21 cellular contexts compared by ENCODE assay signal in genomic region chr5:5266296-5266695, GRCh38.
A peak's percentile ranks its signal among the peaks of the same experiment; 100 is the strongest.
DNase-seq lines count a peak whose midpoint lies in the region; ATAC-seq, FAIRE-seq and TF ChIP-seq lines count a peak whose summit lies in the region.
"Had no signal": no experiment of that assay in that cellular context is flagged by ENCODE, and none has a peak within 500 bp of the region (broad histone marks: within the 10 kb centered on the region; RNA-seq: fewer than 3 reads in every experiment).

No MANE protein-coding gene starts in this region.

- H3K27ac ChIP-seq in GM23338 (ENCODE audit: low read depth) (no peak overlapping the region), right lobe of liver (no peak overlapping the region)
- H3K27ac ChIP-seq: A549, GM23248 had no signal

- H3K27me3 ChIP-seq in GM23338 (ENCODE audit: insufficient read depth) (no peaks in the 10 kb centered on the region), bronchial epithelial cell (ENCODE audit: control insufficient read depth, insufficient read depth, low read length) (no peaks in the 10 kb centered on the region), right lobe of liver (no peaks in the 10 kb centered on the region)

- H3K4me3 Mint-ChIP-seq in GM23338: no peak overlapping the region
- no peak overlapping the region for H3K4me3 Mint-ChIP-seq in activated T-cell treated with anti-CD3 and anti-CD28 coated beads, Interleukin-2, amount 50 U/mL, for 24 hours
- H3K4me3 Mint-ChIP-seq: CD4-positive, alpha-beta memory T cell had no signal

- H3K4me3 ChIP-seq in GM23338 (no peak overlapping the region), bronchial epithelial cell (ENCODE audit: low read depth, low read length) (no peak overlapping the region), fibroblast of the aortic adventitia (ENCODE audit: low read depth, low read length) (no peak overlapping the region), right lobe of liver (no peak overlapping the region)
- H3K4me3 ChIP-seq: A549, GM23248 had no signal

- H3K4me1 ChIP-seq in GM23338 (ENCODE audit: insufficient read depth) (no peaks in the 10 kb centered on the region), right lobe of liver (no peaks in the 10 kb centered on the region)

- peaks cover 11% of the 10 kb centered on the region for H3K4me1 Mint-ChIP-seq in GM23338
- no peaks in the 10 kb centered on the region for H3K4me1 Mint-ChIP-seq in activated T-cell treated with anti-CD3 and anti-CD28 coated beads, Interleukin-2, amount 50 U/mL, for 24 hours (ENCODE audit: low read depth)
- H3K4me1 Mint-ChIP-seq: CD4-positive, alpha-beta memory T cell had no signal

- no peaks in the 10 kb centered on the region for H3K79me2 ChIP-seq in GM23338 (replicated peaks; ENCODE audit: insufficient read depth)

- no peak overlapping the region for H3K4me2 ChIP-seq in GM23338
- H3K4me2 ChIP-seq: A549 had no signal

- no peak for TF ChIP-seq POLR2A in right lobe of liver (IDR thresholded peaks at IDR 0.05)

- H3K36me3 Mint-ChIP-seq in GM23338 (ENCODE audit: low read depth): peaks cover 64% of the 10 kb centered on the region
- H3K36me3 Mint-ChIP-seq in activated T-cell treated with anti-CD3 and anti-CD28 coated beads, Interleukin-2, amount 50 U/mL, for 24 hours (ENCODE audit: low read depth): no peaks in the 10 kb centered on the region
- H3K36me3 Mint-ChIP-seq: CD4-positive, alpha-beta memory T cell had no signal

- peaks cover 10% of the 10 kb centered on the region for H3K9me2 ChIP-seq in GM23338 (ENCODE audit: insufficient read depth)

- DNase-seq in GM23338 (ENCODE audit: low spot score) (peak; percentile 14), bronchial epithelial cell (ENCODE audit: low read depth) (no peak), fibroblast of the aortic adventitia (ENCODE audit: low read depth) (peak; percentile 8), right lobe of liver (no peak), GM19238 (ENCODE audit: insufficient read length, low spot score) (no peak), NCI-H226 (no peak)
- DNase-seq in activated T-cell treated with anti-CD3 and anti-CD28 coated beads, Interleukin-2, amount 50 U/mL, for 24 hours: no peak
- DNase-seq: 8988T, C1 segment of cervical spinal cord, Calu3, COR-L47, DMS53, DMS79 treated with DMSO at 0.1 percent for 48 hours, GM23248, HCEC 1CT had no signal

- H3K36me3 ChIP-seq in GM23338 (ENCODE audit: insufficient read depth): peaks cover 5% of the 10 kb centered on the region; the same call in 1 of the 2 replicates
- H3K36me3 ChIP-seq in bronchial epithelial cell (ENCODE audit: control insufficient read depth, insufficient read depth, low read length): no peaks in the 10 kb centered on the region
- H3K36me3 ChIP-seq in right lobe of liver: no peaks in the 10 kb centered on the region

- 76% methylated on average over 2 of the region's 6 CpGs for WGBS in right lobe of liver (ENCODE audit: insufficient coverage, low coverage, low lambda C conversion rate, missing lambda C conversion rate)

- ATAC-seq in GM23338: peak; percentile 69
- ATAC-seq in right lobe of liver: no peak
- ATAC-seq: A549 had no signal

- H3K9me3 Mint-ChIP-seq in GM23338: no peaks in the 10 kb centered on the region; the same call in 2 of the 3 replicates
- no peaks in the 10 kb centered on the region for H3K9me3 Mint-ChIP-seq in activated T-cell treated with anti-CD3 and anti-CD28 coated beads, Interleukin-2, amount 50 U/mL, for 24 hours

- intact Hi-C loops in right lobe of liver (cut with DNase I): no loop called here

- H3K27me3 Mint-ChIP-seq in GM23338 (ENCODE audit: insufficient read depth, low read depth, poor library complexity): peaks cover 6% of the 10 kb centered on the region
- H3K27me3 Mint-ChIP-seq in activated T-cell treated with anti-CD3 and anti-CD28 coated beads, Interleukin-2, amount 50 U/mL, for 24 hours: no peaks in the 10 kb centered on the region
- H3K27me3 Mint-ChIP-seq: CD4-positive, alpha-beta memory T cell had no signal

- peak; percentile 43 for FAIRE-seq in bronchial epithelial cell (lab: Jason Lieb, UNC)
- FAIRE-seq: A549, G401.6, GM12892, GM19239, H54 had no signal

- H3K9me3 ChIP-seq in right lobe of liver: no peaks in the 10 kb centered on the region
- H3K9me3 ChIP-seq: A549 had no signal

- H3F3A ChIP-seq in GM23338 (replicated peaks; ENCODE audit: low read depth): no peaks in the 10 kb centered on the region

- H3K27ac Mint-ChIP-seq in GM23338: no peak overlapping the region
- H3K27ac Mint-ChIP-seq in activated T-cell treated with anti-CD3 and anti-CD28 coated beads, Interleukin-2, amount 50 U/mL, for 24 hours: no peak overlapping the region
- H3K27ac Mint-ChIP-seq: CD4-positive, alpha-beta memory T cell had no signal

- H4K20me1 ChIP-seq in GM23338 (replicated peaks; ENCODE audit: insufficient read depth): no peaks in the 10 kb centered on the region

- H2AFZ ChIP-seq in GM23338: no peak overlapping the region
- H2AFZ ChIP-seq: GM23248 had no signal

- no peak for TF ChIP-seq CTCF in GM23338 (conservative IDR thresholded peaks at IDR 0.05; ENCODE audit: low read depth in 2 of 2)
- TF ChIP-seq CTCF in bronchial epithelial cell (IDR thresholded peaks at IDR 0.05; ENCODE audit: insufficient read depth, low read length, severe bottlenecking): no peak
- no peak for TF ChIP-seq CTCF in fibroblast of the aortic adventitia (IDR thresholded peaks at IDR 0.05; ENCODE audit: insufficient read depth, low read length)
- TF ChIP-seq CTCF in right lobe of liver (IDR thresholded peaks at IDR 0.05): no peak

TF ChIP-seq in GM23338, 12 proteins besides CTCF, POLR2A, EP300 and RAD21 (continues in another document):
- TF ChIP-seq ZNF114 (CRISPR knock-in tag; IDR thresholded peaks at IDR 0.05) (no peak), JUNB (IDR thresholded peaks at IDR 0.05; ENCODE audit: unreplicated experiment) (no peak), ETS1 (IDR thresholded peaks at IDR 0.05) (no peak), ZNF331 (CRISPR knock-in tag; IDR thresholded peaks at IDR 0.05; ENCODE audit: low read depth) (no peak), CREB1 (CRISPR knock-in tag; IDR thresholded peaks at IDR 0.05; ENCODE audit: low read depth) (no peak)

Comparison
In these comparisons a context has a peak if more than half of its experiments do, and no peak if none do; other contexts are left out.
1. DNase-seq: peak in GM23338 (single experiment) and fibroblast of the aortic adventitia (single experiment); none in bronchial epithelial cell (single experiment), activated T-cell treated with anti-CD3 and anti-CD28 coated beads, Interleukin-2, amount 50 U/mL, for 24 hours (single experiment), right lobe of liver (0 of 3), GM19238 (single experiment) and NCI-H226 (single experiment).